ENCODE assay signal across 15 cellular contexts in genomic region chr2:46258937-46259781, GRCh38. TPM values are rescaled to one million over a fixed set of nuclear protein-coding genes. Genes with fewer than 3 reads are reported as not detected.
DNase-seq lines count a peak whose midpoint lies in the region; ATAC-seq and TF ChIP-seq lines count a peak whose summit lies in the region.
"Had no signal": no experiment of that assay in that cellular context is flagged by ENCODE, and none has a peak within 500 bp of the region (broad histone marks: within the 10 kb centered on the region; RNA-seq: fewer than 3 reads in every experiment).

No MANE protein-coding gene starts in this region.

- H3K4me1 ChIP-seq in right atrium auricular region: peaks cover 0 to 43% of the 10 kb centered on the region in 2 donors
- peaks cover 2% of the 10 kb centered on the region for H3K4me1 ChIP-seq in mesenchymal stem cell (ENCODE audit: control insufficient read depth, insufficient read depth, low read depth, low read length)
- H3K4me1 ChIP-seq in upper lobe of right lung: peaks cover 40% of the 10 kb centered on the region

- ATAC-seq in Right ventricle myocardium inferior (peak; percentile 61), upper lobe of right lung (peak; percentile 59), GM19351 (IDR thresholded peaks at IDR 0.05; ENCODE audit: unreplicated experiment) (no peak), GM18870 (IDR thresholded peaks at IDR 0.05; ENCODE audit: unreplicated experiment) (no peak)

- H4K8ac ChIP-seq in mesenchymal stem cell (ENCODE audit: low read length): peak overlapping the region; percentile 33

- H3K36me3 ChIP-seq in right atrium auricular region (no peaks in the 10 kb centered on the region), mesenchymal stem cell (ENCODE audit: control insufficient read depth in 1 of 2, insufficient read depth in 2 of 2, low read depth in 1 of 2, low read length in 2 of 2) (no peaks in the 10 kb centered on the region), upper lobe of right lung (no peaks in the 10 kb centered on the region)
- H3K36me3 ChIP-seq: suprapubic skin had no signal

- no peak overlapping the region for H4K91ac ChIP-seq in mesenchymal stem cell (ENCODE audit: low read length)

- H3K27me3 ChIP-seq in right atrium auricular region (no peaks in the 10 kb centered on the region), mesenchymal stem cell (ENCODE audit: control insufficient read depth in 1 of 2, insufficient read depth in 1 of 2, low read length in 2 of 2) (no peaks in the 10 kb centered on the region), upper lobe of right lung (no peaks in the 10 kb centered on the region)
- H3K27me3 ChIP-seq: suprapubic skin had no signal

- intact Hi-C loops in Right ventricle myocardium inferior (cut with DNase I): no loop called here
- intact Hi-C loops in upper lobe of right lung (cut with DNase I): no loop called here

- H3K18ac ChIP-seq in mesenchymal stem cell (ENCODE audit: low read depth in 1 of 2, low read length in 2 of 2): peak overlapping the region; percentile 28 to 77

- H3K9ac ChIP-seq in mesenchymal stem cell (ENCODE audit: low read length): no peak overlapping the region
- H3K9ac ChIP-seq: GM23248 had no signal

- no peak overlapping the region for H2AK5ac ChIP-seq in mesenchymal stem cell (ENCODE audit: low read length, severe bottlenecking)

- H3K14ac ChIP-seq in mesenchymal stem cell (ENCODE audit: low read length in 2 of 2): no peak overlapping the region

- H3K4me3 ChIP-seq in right atrium auricular region: no peak overlapping the region
- H3K4me3 ChIP-seq in fibroblast of villous mesenchyme (ENCODE audit: low read depth, low read length): no peak overlapping the region
- no peak overlapping the region for H3K4me3 ChIP-seq in mesenchymal stem cell (ENCODE audit: insufficient read depth in 1 of 2, low read depth in 1 of 2, low read length in 2 of 2)
- no peak overlapping the region for H3K4me3 ChIP-seq in upper lobe of right lung
- H3K4me3 ChIP-seq: GM23248, suprapubic skin had no signal

- H3K27ac ChIP-seq in right atrium auricular region (peak overlapping the region in 1 of 2 donors; percentile 19), mesenchymal stem cell (ENCODE audit: low read length, poor library complexity, severe bottlenecking) (no peak overlapping the region), upper lobe of right lung (peak overlapping the region; percentile 43), caudate nucleus (ENCODE audit: low read depth, low read length) (no peak overlapping the region)
- H3K27ac ChIP-seq: GM23248, suprapubic skin had no signal

- DNase-seq in Right ventricle myocardium inferior (ENCODE audit: missing footprints): no peak
- DNase-seq in right atrium auricular region (ENCODE audit: low spot score): no peak
- DNase-seq in fibroblast of villous mesenchyme (ENCODE audit: low read depth): peak; percentile 39
- DNase-seq in mesenchymal stem cell: peak; percentile 50
- DNase-seq in upper lobe of right lung: no peak
- no peak for DNase-seq in caudate nucleus (lab: John Stamatoyannopoulos, UW)
- DNase-seq: effector CD4-positive, alpha-beta T cell; GM23248; kidney glomerular epithelial cell; NCI-H1105; NCI-H524; SIG-M5 had no signal

- TF ChIP-seq CTCF in right atrium auricular region (IDR thresholded peaks at IDR 0.05): no peak
- no peak for TF ChIP-seq CTCF in fibroblast of villous mesenchyme (IDR thresholded peaks at IDR 0.05; ENCODE audit: insufficient read depth, low read depth, low read length)
- TF ChIP-seq CTCF in upper lobe of right lung (IDR thresholded peaks at IDR 0.05): no peak

- no peak overlapping the region for H2BK120ac ChIP-seq in mesenchymal stem cell (ENCODE audit: low read depth, low read length)

- H3K4me2 ChIP-seq in mesenchymal stem cell (ENCODE audit: low read length, poor library complexity, severe bottlenecking): no peak overlapping the region

- H2BK12ac ChIP-seq in mesenchymal stem cell (ENCODE audit: low read length in 2 of 2): peak overlapping the region; percentile 59 to 72

- H2BK5ac ChIP-seq in mesenchymal stem cell (ENCODE audit: low read depth, low read length, poor library complexity, severe bottlenecking): no peak overlapping the region

- H2AFZ ChIP-seq in mesenchymal stem cell (ENCODE audit: low read depth, low read length): no peak overlapping the region
- H2AFZ ChIP-seq: GM23248 had no signal

- WGBS in mesenchymal stem cell: 79% methylated on average over 5 of the region's 5 CpGs

- H2BK15ac ChIP-seq in mesenchymal stem cell (ENCODE audit: low read depth, poor library complexity, severe bottlenecking): no peak overlapping the region

- H3K9me3 ChIP-seq in right atrium auricular region (no peaks in the 10 kb centered on the region), mesenchymal stem cell (ENCODE audit: control insufficient read depth, low read length) (no peaks in the 10 kb centered on the region), upper lobe of right lung (no peaks in the 10 kb centered on the region)
- H3K9me3 ChIP-seq: suprapubic skin had no signal

- no peaks in the 10 kb centered on the region for H3K79me1 ChIP-seq in mesenchymal stem cell (replicated peaks; ENCODE audit: low read length, poor library complexity, severe bottlenecking)

- no peak overlapping the region for H3K23ac ChIP-seq in mesenchymal stem cell (ENCODE audit: low read length in 2 of 2)

- peak overlapping the region in 1 of 2 experiments; percentile 59 for H3K4ac ChIP-seq in mesenchymal stem cell (ENCODE audit: low read depth in 1 of 2, low read length in 2 of 2)

RNA-seq across cellular contexts. Expression of gene EPAS1, which starts 38.0 kb away (rescaled TPM):
- 205 TPM for total RNA-seq in Right ventricle myocardium inferior
- 100 to 1,000 TPM; 257 to 311 TPM for total RNA-seq in right atrium auricular region
- 124 and 132 TPM in 2 replicates for total RNA-seq in fibroblast of villous mesenchyme
- polyA plus RNA-seq in mesenchymal stem cell (2013, experiment 1 of 2): 237 TPM
- 244 TPM for polyA plus RNA-seq in mesenchymal stem cell (2013, experiment 2 of 2)
- total RNA-seq in upper lobe of right lung: 1,593 TPM

Comparison
In these comparisons a context has a peak if more than half of its experiments do, and no peak if none do; other contexts are left out.
1. ATAC-seq: peak in Right ventricle myocardium inferior (single experiment) and upper lobe of right lung (single experiment); none in GM19351 (single experiment) and GM18870 (single experiment).
2. DNase-seq: peak in fibroblast of villous mesenchyme (single experiment) and mesenchymal stem cell (single experiment); none in Right ventricle myocardium inferior (single experiment), right atrium auricular region (single experiment), upper lobe of right lung (single experiment) and caudate nucleus (0 of 61).